ENCODE assay signal across 9 cellular contexts in genomic region chr2:101003278-101003775, GRCh38. TPM values are rescaled to one million over a fixed set of nuclear protein-coding genes. Genes with fewer than 3 reads are reported as not detected.
DNase-seq lines count a peak whose midpoint lies in the region; ATAC-seq, FAIRE-seq and TF ChIP-seq lines count a peak whose summit lies in the region.
"Had no signal": no experiment of that assay in that cellular context is flagged by ENCODE, and none has a peak within 500 bp of the region (broad histone marks: within the 10 kb centered on the region; RNA-seq: fewer than 3 reads in every experiment).

No MANE protein-coding gene starts in this region.

- H3K4me3 ChIP-seq in GM06990 (replicated peaks; ENCODE audit: low read depth, low read length) (peak overlapping the region; percentile 99), pancreas (peak overlapping the region; percentile 78 to 93 (median 82))

- no peak for DNase-seq in GM06990 (ENCODE audit: extremely low read depth, insufficient read length)
- DNase-seq in RWPE1 (ENCODE audit: low spot score): no peak
- DNase-seq in erythroblast (lab: John Stamatoyannopoulos, UW): peak; percentile 42 to 43
- DNase-seq in pancreas: no peak
- DNase-seq in effector CD8-positive, alpha-beta T cell (lab: John Stamatoyannopoulos, UW): no peak
- DNase-seq in pons (ENCODE audit: low spot score): no peak
- no peak for DNase-seq in epidermal melanocyte (ENCODE audit: insufficient read length, low spot score)
- DNase-seq: NCI-H1048 had no signal

- POLR2A ChIA-PET in RWPE1 (lab: Yijun Ruan, JAX; ENCODE audit: low non-redundant PET): interaction anchor here (0.5 to 0.6 kb wide), 2 partner anchors 45 to 138 kb away, joined by 4 to 8 read pairs; no protein-coding TSS in a partner anchor

- no peak for FAIRE-seq in pancreas (lab: Jason Lieb, UNC)

- TF ChIP-seq CTCF in GM06990 (IDR thresholded peaks at IDR 0.05; ENCODE audit: insufficient read depth, low read length, poor library complexity, severe bottlenecking) (no peak), RWPE1 (conservative IDR thresholded peaks at IDR 0.05; ENCODE audit: low read depth) (no peak), pancreas (IDR thresholded peaks at IDR 0.05) (no peak)

- TF ChIP-seq POLR2A in erythroblast (IDR thresholded peaks at IDR 0.05; ENCODE audit: low read length): no peak

- CTCF ChIA-PET in RWPE1 (lab: Yijun Ruan, JAX): interaction anchor here (0.5 to 1.8 kb wide), 3 partner anchors 9 to 1298 kb away, joined by 3 to 7 read pairs (median 5); no protein-coding TSS in a partner anchor

- H3K9me3 ChIP-seq in pancreas: no peaks in the 10 kb centered on the region

- H3K27ac ChIP-seq in RWPE1 (peak overlapping the region; percentile 83), pancreas (peak overlapping the region in 2 of 4 donors; percentile 84 to 89)

- 12 to 13% methylated on average over 12 of the region's 12 CpGs for WGBS in pancreas, 2 donors

- H3K27me3 ChIP-seq in GM06990 (replicated peaks; ENCODE audit: control insufficient read depth, insufficient read depth, low read length) (no peaks in the 10 kb centered on the region), pancreas (no peaks in the 10 kb centered on the region)

- intact Hi-C loops in pancreas (cut with DNase I): no loop called here

- H3K36me3 ChIP-seq in GM06990 (ENCODE audit: control insufficient read depth, insufficient read depth, low read length) (peaks cover 26% of the 10 kb centered on the region), pancreas (peaks cover 17 to 42% (median 18%) of the 10 kb centered on the region in 3 donors)

- ATAC-seq in pancreas (peak in 2 of 4 donors; percentile 9 to 10), HG03159 (IDR thresholded peaks at IDR 0.05; ENCODE audit: unreplicated experiment) (no peak)

- H3K4me1 ChIP-seq in pancreas: peaks cover 8 to 31% (median 9%) of the 10 kb centered on the region in 3 donors

RNA-seq across cellular contexts. Expression of gene RPL31, which starts 1.2 kb away (rescaled TPM):
- 1,000 to 10,000 TPM in 1 of 6 donors, 100 to 1,000 TPM in 5; 583 to 1,055 (median 904) TPM for total RNA-seq in pancreas
- 1,000 to 10,000 TPM; 2,539 to 3,410 TPM for polyA plus RNA-seq in pancreas

Comparison
In these comparisons a context has a peak if more than half of its experiments do, and no peak if none do; other contexts are left out.
1. DNase-seq: peak in erythroblast (2 of 2); none in GM06990 (single experiment), RWPE1 (single experiment), pancreas (0 of 6), effector CD8-positive, alpha-beta T cell (single experiment), pons (single experiment) and epidermal melanocyte (single experiment).